ENCODE assay signal across 1 cellular context in the genomic region with DNA sequence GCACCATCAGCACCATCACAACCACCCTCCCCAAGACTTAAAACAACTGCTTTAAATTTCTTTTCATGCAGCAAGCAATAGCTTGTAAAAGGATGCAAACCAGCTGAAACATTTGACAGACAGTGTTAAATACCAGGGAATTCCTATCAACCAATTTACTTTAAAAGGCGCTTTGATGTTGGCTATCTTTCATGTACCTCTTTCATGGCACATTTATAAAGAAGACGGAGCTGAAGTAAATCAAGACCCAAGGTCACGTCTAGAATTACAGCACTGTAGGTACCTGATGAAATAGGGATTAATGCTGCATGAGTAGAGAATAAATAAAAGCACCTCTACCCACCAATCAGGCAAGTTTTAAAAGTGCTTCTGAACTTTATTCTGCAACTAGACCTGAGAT.
TF ChIP-seq lines count a peak whose summit lies in the region.

No MANE protein-coding gene starts in this region.

TF ChIP-seq in WTC11, 78 proteins besides CTCF, POLR2A, EP300 and RAD21 (continued from another document):
- TF ChIP-seq, protein P1, sequence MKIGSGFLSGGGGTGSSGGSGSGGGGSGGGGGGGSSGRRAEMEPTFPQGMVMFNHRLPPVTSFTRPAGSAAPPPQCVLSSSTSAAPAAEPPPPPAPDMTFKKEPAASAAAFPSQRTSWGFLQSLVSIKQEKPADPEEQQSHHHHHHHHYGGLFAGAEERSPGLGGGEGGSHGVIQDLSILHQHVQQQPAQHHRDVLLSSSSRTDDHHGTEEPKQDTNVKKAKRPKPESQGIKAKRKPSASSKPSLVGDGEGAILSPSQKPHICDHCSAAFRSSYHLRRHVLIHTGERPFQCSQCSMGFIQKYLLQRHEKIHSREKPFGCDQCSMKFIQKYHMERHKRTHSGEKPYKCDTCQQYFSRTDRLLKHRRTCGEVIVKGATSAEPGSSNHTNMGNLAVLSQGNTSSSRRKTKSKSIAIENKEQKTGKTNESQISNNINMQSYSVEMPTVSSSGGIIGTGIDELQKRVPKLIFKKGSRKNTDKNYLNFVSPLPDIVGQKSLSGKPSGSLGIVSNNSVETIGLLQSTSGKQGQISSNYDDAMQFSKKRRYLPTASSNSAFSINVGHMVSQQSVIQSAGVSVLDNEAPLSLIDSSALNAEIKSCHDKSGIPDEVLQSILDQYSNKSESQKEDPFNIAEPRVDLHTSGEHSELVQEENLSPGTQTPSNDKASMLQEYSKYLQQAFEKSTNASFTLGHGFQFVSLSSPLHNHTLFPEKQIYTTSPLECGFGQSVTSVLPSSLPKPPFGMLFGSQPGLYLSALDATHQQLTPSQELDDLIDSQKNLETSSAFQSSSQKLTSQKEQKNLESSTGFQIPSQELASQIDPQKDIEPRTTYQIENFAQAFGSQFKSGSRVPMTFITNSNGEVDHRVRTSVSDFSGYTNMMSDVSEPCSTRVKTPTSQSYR (CRISPR knock-in tag; IDR thresholded peaks at IDR 0.05) = no peak
- TF ChIP-seq TP53 (CRISPR knock-in tag; IDR thresholded peaks at IDR 0.05) = no peak
